1 cellular context compared by ENCODE assay signal in genomic region chr17:38891441-38891840, GRCh38.
TF ChIP-seq lines count a peak whose summit lies in the region.

No MANE protein-coding gene starts in this region.

TF ChIP-seq in IMR-90, 13 proteins besides CTCF, POLR2A, EP300 and RAD21:
- no peak for TF ChIP-seq MXI1 (IDR thresholded peaks at IDR 0.05; ENCODE audit: borderline replicate concordance, low read depth, low read length)
- no peak for TF ChIP-seq NFE2L2 (IDR thresholded peaks at IDR 0.05; ENCODE audit: low read depth, low read length)
- no peak for TF ChIP-seq MAZ (IDR thresholded peaks at IDR 0.05; ENCODE audit: borderline replicate concordance, low read depth, low read length)
- TF ChIP-seq SMC3 (IDR thresholded peaks at IDR 0.05; ENCODE audit: low read depth, low read length), result no peak
- no peak for TF ChIP-seq CEBPB (IDR thresholded peaks at IDR 0.05; ENCODE audit: low read depth, low read length)
- no peak for TF ChIP-seq RCOR1 (IDR thresholded peaks at IDR 0.05; ENCODE audit: insufficient replicate concordance, low read length)
- no peak for TF ChIP-seq CHD1 (IDR thresholded peaks at IDR 0.05; ENCODE audit: low read depth, low read length)
- TF ChIP-seq RFX5 (IDR thresholded peaks at IDR 0.05; ENCODE audit: low read depth, low read length), result no peak
- TF ChIP-seq ELK1 (IDR thresholded peaks at IDR 0.05; ENCODE audit: borderline replicate concordance, low read depth, low read length), result no peak
- no peak for TF ChIP-seq USF2 (IDR thresholded peaks at IDR 0.05; ENCODE audit: low read depth, low read length)
- TF ChIP-seq BHLHE40 (IDR thresholded peaks at IDR 0.05; ENCODE audit: low read depth, low read length), result no peak
- TF ChIP-seq MAFK (IDR thresholded peaks at IDR 0.05; ENCODE audit: low read depth, low read length), result no peak
- TF ChIP-seq FOS (IDR thresholded peaks at IDR 0.05; ENCODE audit: low read depth, low read length), result no peak
